In the genomic region with DNA sequence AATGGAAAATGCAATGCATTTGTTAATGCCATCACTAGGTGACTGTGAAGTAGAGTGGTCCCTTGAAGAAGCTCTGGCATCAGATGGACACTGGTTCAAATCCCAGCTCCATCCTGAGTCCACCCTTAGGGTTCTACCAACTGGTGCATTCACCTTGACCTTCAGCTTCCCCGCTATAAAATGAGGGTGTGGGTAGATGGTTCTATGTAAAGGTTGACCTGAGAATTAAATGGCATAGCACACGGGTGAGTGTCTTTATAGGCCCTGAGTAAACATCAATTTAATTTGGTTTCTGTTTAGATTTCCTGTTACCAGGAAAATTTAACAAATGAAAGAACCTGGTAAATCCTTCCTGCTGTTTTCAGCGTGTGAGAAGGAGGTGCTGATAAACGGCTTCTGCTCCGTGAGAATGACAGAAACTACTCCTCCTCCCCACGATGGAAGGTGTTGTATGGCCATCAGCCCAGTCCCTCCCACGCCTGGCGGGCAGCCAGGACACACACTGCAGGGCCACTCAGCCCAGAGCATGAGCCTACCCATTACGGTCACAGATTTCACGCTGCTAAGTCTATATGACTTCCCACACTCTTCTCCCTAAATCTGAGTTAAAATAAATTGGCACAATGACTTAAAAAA, we compare ENCODE assay signal across 9 cellular contexts.
DNase-seq lines count a peak whose midpoint lies in the region; ATAC-seq lines count a peak whose summit lies in the region.
"Had no signal": no experiment of that assay in that cellular context is flagged by ENCODE, and none has a peak within 500 bp of the region (broad histone marks: within the 10 kb centered on the region; RNA-seq: fewer than 3 reads in every experiment).

No MANE protein-coding gene starts in this region.

- ATAC-seq in GM21515 (IDR thresholded peaks at IDR 0.05; ENCODE audit: unreplicated experiment), result no peak
- ATAC-seq: natural killer cell treated with Interleukin-12 subunit alpha and Interleukin-12 subunit beta and Interleukin-15 and Interleukin-18, amount 100 ng/mL, for 72 hours had no signal

- DNase-seq in COLO829 (ENCODE audit: low spot score) (peak; percentile 74), NCI-H2107 (lab: John Stamatoyannopoulos, UW) (peak; percentile 61), cerebellar nuclear complex (lab: John Stamatoyannopoulos, UW) (peak; percentile 47 to 76), lung microvascular endothelial cell (ENCODE audit: low read depth in 2 of 2) (peak; percentile 65 to 86), Kasumi-1 (lab: John Stamatoyannopoulos, UW) (no peak)
- no peak for DNase-seq in activated effector memory CD4-positive, alpha-beta T cell treated with anti-CD3 and anti-CD28 coated beads, Interleukin-2, amount 50 U/mL, for 16 hours
- DNase-seq in activated T-cell treated with anti-CD3 and anti-CD28 coated beads, Interleukin-2, amount 50 U/mL, for 1 hour, result no peak

Comparison
In these comparisons a context has a peak if more than half of its experiments do, and no peak if none do; other contexts are left out.
1. DNase-seq: peak in COLO829 (single experiment), NCI-H2107 (single experiment), cerebellar nuclear complex (2 of 2) and lung microvascular endothelial cell (2 of 2); none in activated effector memory CD4-positive, alpha-beta T cell treated with anti-CD3 and anti-CD28 coated beads, Interleukin-2, amount 50 U/mL, for 16 hours (single experiment), Kasumi-1 (0 of 2) and activated T-cell treated with anti-CD3 and anti-CD28 coated beads, Interleukin-2, amount 50 U/mL, for 1 hour (single experiment).